Comparison of ENCODE assay signal across 9 cellular contexts in genomic region chr2:215269397-215270117, GRCh38.
DNase-seq lines count a peak whose midpoint lies in the region; ATAC-seq, FAIRE-seq and TF ChIP-seq lines count a peak whose summit lies in the region.
"Had no signal": no experiment of that assay in that cellular context is flagged by ENCODE, and none has a peak within 500 bp of the region (broad histone marks: within the 10 kb centered on the region; RNA-seq: fewer than 3 reads in every experiment).

No MANE protein-coding gene starts in this region.

- no peaks in the 10 kb centered on the region for H3K36me3 ChIP-seq in HAP-1 (replicated peaks)

- DNase-seq in D721Med (ENCODE audit: insufficient read length, low spot score) (no peak), HAP-1 (ENCODE audit: low spot score in 2 of 2) (peak; percentile 65 to 79), NCI-H2029 treated with DMSO at 0.1 percent for 48 hours (lab: John Stamatoyannopoulos, UW) (peak; percentile 46), caudate nucleus (lab: John Stamatoyannopoulos, UW) (peak in 41 of 61 donors; percentile 1 to 61 (median 18)), kidney tubule cell (ENCODE audit: low spot score) (peak; percentile 76)
- peak; percentile 50 to 53 for DNase-seq in stimulated activated CD4-positive, alpha-beta T cell treated with anti-CD3 and anti-CD28 coated beads, Interleukin-2, amount 100 ng/mL, for 48 hours

- no peaks in the 10 kb centered on the region for H3K27me3 ChIP-seq in HAP-1 (ENCODE audit: low read depth)

- in situ Hi-C loops in HAP-1 (cut with MboI; ENCODE audit: low sequenced_read_pairs), result no loop called here

- TF ChIP-seq CTCF in D721Med (IDR thresholded peaks at IDR 0.05; ENCODE audit: insufficient read depth, missing control alignments), result peak; percentile 72

- no peak overlapping the region for H3K27ac ChIP-seq in caudate nucleus (ENCODE audit: low read depth, low read length)

- no peaks in the 10 kb centered on the region for H3K9me3 ChIP-seq in HAP-1

- FAIRE-seq in D721Med (lab: Jason Lieb, UNC), result peak; percentile 35
- peak; percentile 95 for FAIRE-seq in TTC549 (lab: Jason Lieb, UNC)

- no peak for ATAC-seq in HG03521 (IDR thresholded peaks at IDR 0.05; ENCODE audit: unreplicated experiment)
- ATAC-seq: activated naive CD4-positive, alpha-beta T cell treated with anti-CD3 and anti-CD28 coated beads, Interleukin-2, amount 50 U/mL, for 72 hours had no signal

- peaks cover 3% of the 10 kb centered on the region; the same call in 1 of the 2 replicates for H3K4me1 ChIP-seq in HAP-1

- H3K4me3 ChIP-seq in HAP-1, result no peak overlapping the region
